2 cellular contexts compared by ENCODE assay signal in the genomic region with DNA sequence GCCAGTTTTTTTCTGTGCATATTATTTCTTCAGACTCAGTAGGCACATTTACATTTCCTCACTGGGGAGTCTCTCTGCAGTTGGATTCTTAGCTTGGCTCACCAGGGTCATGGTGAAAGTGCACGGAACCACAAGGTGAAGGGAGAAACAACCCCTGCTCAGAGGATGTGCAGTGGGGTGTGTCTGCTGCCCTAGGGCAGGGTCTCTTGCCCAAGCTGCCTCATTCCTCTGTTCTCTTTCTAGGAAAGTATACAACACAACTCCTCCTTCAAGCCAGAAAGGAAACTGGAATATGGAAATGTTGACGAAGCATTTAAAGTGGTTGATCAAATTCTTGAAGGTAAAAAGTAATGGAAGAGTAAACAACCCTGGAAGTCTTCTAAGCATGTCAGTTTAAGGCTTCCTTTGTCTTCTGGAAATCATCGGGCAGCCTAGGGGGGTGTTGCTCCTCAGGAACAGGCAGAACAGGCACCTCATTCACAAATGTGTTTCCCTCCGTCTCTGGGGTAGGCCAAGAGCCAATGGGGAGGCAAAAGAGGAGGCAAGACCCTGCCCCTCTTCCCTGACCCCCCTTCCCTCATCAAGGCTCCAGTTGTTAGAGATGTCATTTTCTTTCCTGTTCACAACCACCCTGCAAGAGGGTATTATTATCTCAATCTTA.
TF ChIP-seq lines count a peak whose summit lies in the region.

No MANE protein-coding gene starts in this region.

TF ChIP-seq in IMR-90, 13 proteins besides CTCF, POLR2A, EP300 and RAD21 (continued from another document):
- TF ChIP-seq CHD1 (IDR thresholded peaks at IDR 0.05; ENCODE audit: low read depth, low read length): no peak
- TF ChIP-seq ELK1 (IDR thresholded peaks at IDR 0.05; ENCODE audit: borderline replicate concordance, low read depth, low read length): no peak
- TF ChIP-seq NFE2L2 (IDR thresholded peaks at IDR 0.05; ENCODE audit: low read depth, low read length): no peak
- TF ChIP-seq CEBPB (IDR thresholded peaks at IDR 0.05; ENCODE audit: low read depth, low read length): no peak
- TF ChIP-seq BHLHE40 (IDR thresholded peaks at IDR 0.05; ENCODE audit: low read depth, low read length): no peak
- TF ChIP-seq MXI1 (IDR thresholded peaks at IDR 0.05; ENCODE audit: borderline replicate concordance, low read depth, low read length): no peak
- no peak for TF ChIP-seq FOS (IDR thresholded peaks at IDR 0.05; ENCODE audit: low read depth, low read length)
- TF ChIP-seq MAFK (IDR thresholded peaks at IDR 0.05; ENCODE audit: low read depth, low read length): no peak
- no peak for TF ChIP-seq RFX5 (IDR thresholded peaks at IDR 0.05; ENCODE audit: low read depth, low read length)
TF ChIP-seq in IMR-90: peak in this region for 0.

TF ChIP-seq in WTC11, 78 proteins besides CTCF, POLR2A, EP300 and RAD21 (continued from another document):
- TF ChIP-seq, protein P1, sequence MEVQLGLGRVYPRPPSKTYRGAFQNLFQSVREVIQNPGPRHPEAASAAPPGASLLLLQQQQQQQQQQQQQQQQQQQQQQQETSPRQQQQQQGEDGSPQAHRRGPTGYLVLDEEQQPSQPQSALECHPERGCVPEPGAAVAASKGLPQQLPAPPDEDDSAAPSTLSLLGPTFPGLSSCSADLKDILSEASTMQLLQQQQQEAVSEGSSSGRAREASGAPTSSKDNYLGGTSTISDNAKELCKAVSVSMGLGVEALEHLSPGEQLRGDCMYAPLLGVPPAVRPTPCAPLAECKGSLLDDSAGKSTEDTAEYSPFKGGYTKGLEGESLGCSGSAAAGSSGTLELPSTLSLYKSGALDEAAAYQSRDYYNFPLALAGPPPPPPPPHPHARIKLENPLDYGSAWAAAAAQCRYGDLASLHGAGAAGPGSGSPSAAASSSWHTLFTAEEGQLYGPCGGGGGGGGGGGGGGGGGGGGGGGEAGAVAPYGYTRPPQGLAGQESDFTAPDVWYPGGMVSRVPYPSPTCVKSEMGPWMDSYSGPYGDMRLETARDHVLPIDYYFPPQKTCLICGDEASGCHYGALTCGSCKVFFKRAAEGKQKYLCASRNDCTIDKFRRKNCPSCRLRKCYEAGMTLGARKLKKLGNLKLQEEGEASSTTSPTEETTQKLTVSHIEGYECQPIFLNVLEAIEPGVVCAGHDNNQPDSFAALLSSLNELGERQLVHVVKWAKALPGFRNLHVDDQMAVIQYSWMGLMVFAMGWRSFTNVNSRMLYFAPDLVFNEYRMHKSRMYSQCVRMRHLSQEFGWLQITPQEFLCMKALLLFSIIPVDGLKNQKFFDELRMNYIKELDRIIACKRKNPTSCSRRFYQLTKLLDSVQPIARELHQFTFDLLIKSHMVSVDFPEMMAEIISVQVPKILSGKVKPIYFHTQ (CRISPR knock-in tag; IDR thresholded peaks at IDR 0.05): no peak
- TF ChIP-seq ZNF232 (CRISPR knock-in tag; IDR thresholded peaks at IDR 0.05) (no peak), FOXP4 (CRISPR knock-in tag; IDR thresholded peaks at IDR 0.05) (no peak), FOXJ3 (CRISPR knock-in tag; IDR thresholded peaks at IDR 0.05; ENCODE audit: borderline replicate concordance) (no peak), GRHL2 (CRISPR knock-in tag; IDR thresholded peaks at IDR 0.05; ENCODE audit: insufficient replicate concordance, severe bottlenecking) (no peak)
- TF ChIP-seq, protein P2, sequence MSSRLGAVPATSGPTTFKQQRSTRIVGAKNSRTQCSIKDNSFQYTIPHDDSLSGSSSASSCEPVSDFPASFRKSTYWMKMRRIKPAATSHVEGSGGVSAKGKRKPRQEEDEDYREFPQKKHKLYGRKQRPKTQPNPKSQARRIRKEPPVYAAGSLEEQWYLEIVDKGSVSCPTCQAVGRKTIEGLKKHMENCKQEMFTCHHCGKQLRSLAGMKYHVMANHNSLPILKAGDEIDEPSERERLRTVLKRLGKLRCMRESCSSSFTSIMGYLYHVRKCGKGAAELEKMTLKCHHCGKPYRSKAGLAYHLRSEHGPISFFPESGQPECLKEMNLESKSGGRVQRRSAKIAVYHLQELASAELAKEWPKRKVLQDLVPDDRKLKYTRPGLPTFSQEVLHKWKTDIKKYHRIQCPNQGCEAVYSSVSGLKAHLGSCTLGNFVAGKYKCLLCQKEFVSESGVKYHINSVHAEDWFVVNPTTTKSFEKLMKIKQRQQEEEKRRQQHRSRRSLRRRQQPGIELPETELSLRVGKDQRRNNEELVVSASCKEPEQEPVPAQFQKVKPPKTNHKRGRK (CRISPR knock-in tag; IDR thresholded peaks at IDR 0.05; ENCODE audit: borderline replicate concordance): no peak
